Comparison of ENCODE assay signal across 9 cellular contexts in the genomic region with DNA sequence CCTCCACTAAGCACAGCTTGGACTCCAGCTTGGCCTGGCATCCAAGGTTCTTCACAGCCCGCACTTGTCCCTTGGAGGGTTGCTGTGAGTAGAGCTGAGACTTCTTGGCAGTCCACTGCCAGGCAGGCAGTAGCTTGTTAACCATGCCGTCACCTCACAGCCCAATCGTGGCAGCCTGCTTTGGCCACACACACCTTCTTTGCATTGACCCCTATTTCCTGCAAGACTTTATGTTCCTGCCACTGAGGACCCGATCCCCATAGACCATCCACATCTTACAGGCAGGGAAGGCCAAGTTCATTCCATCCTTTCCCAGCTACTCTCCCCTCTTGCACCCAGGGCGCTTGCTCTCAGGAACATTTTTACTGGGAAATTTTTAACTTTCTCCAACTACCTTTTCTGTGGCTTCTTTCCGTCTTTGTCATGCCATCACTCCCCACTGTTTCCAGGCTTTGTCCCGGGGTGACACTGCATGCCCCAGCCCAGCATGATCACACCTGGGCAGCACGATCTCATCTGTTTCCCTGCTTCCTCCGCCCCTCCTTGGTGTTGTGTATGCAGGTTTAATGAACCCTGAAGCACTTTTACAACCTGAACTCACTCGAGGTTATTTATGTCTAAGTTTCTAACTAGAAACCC. TPM values are rescaled to one million over a fixed set of nuclear protein-coding genes. Genes with fewer than 3 reads are reported as not detected.
DNase-seq lines count a peak whose midpoint lies in the region; ATAC-seq, FAIRE-seq and TF ChIP-seq lines count a peak whose summit lies in the region.
"Had no signal": no experiment of that assay in that cellular context is flagged by ENCODE, and none has a peak within 500 bp of the region (broad histone marks: within the 10 kb centered on the region; RNA-seq: fewer than 3 reads in every experiment).

No MANE protein-coding gene starts in this region.

- no peak for FAIRE-seq in astrocyte (lab: Jason Lieb, UNC)

- no peak overlapping the region for H3K4ac ChIP-seq in H9 (ENCODE audit: low read depth, low read length)

- no peaks in the 10 kb centered on the region for H3K9me3 ChIP-seq in H9 (ENCODE audit: control insufficient read depth, low read depth, low read length)
- no peaks in the 10 kb centered on the region for H3K9me3 ChIP-seq in astrocyte (ENCODE audit: insufficient read depth, low read depth, low read length)

- H4K91ac ChIP-seq in H9 (ENCODE audit: insufficient read length, low read depth, low read length) = no peak overlapping the region

- H3K27me3 ChIP-seq in H9 (ENCODE audit: insufficient read depth, low read length) (no peaks in the 10 kb centered on the region), astrocyte (ENCODE audit: insufficient read depth, low read length) (no peaks in the 10 kb centered on the region)

- H2AFZ ChIP-seq in H9 (ENCODE audit: low read length) (no peak overlapping the region), astrocyte (ENCODE audit: low read depth, low read length) (no peak overlapping the region)

- no peaks in the 10 kb centered on the region for H3K23me2 ChIP-seq in H9 (ENCODE audit: insufficient read length, low read depth, low read length, poor library complexity, severe bottlenecking)

- H3K4me3 Mint-ChIP-seq in H9 (peak overlapping the region; percentile 34 to 67), astrocyte (ENCODE audit: unreplicated experiment) (no peak overlapping the region)

- H3K4me1 Mint-ChIP-seq in H9 (peaks cover 68 to 89% of the 10 kb centered on the region in 2 experiments), astrocyte (ENCODE audit: low read depth, unreplicated experiment) (peaks cover 36% of the 10 kb centered on the region)

- TF ChIP-seq CTCF in H9 (conservative IDR thresholded peaks at IDR 0.05) = no peak
- TF ChIP-seq CTCF in astrocyte (IDR thresholded peaks at IDR 0.05; ENCODE audit: insufficient read depth, low read depth, low read length) = no peak

- peaks cover 26% of the 10 kb centered on the region for H3K36me3 ChIP-seq in astrocyte (ENCODE audit: insufficient read depth, low read length)

- H3K14ac ChIP-seq in H9 (ENCODE audit: insufficient read depth, low read length) = no peak overlapping the region; the same call in 1 of the 2 replicates

- no peaks in the 10 kb centered on the region; the same call in 1 of the 2 replicates for H3K27me3 Mint-ChIP-seq in H9 (ENCODE audit: low read depth)
- no peaks in the 10 kb centered on the region for H3K27me3 Mint-ChIP-seq in astrocyte (ENCODE audit: low read depth, unreplicated experiment)

- no peak overlapping the region for H4K5ac ChIP-seq in H9 (ENCODE audit: insufficient read length, low read depth, low read length)

- H3K4me3 ChIP-seq in astrocyte (ENCODE audit: insufficient read depth, low read depth, low read length) = no peak overlapping the region

- no peak overlapping the region for H3K9ac ChIP-seq in H9 (ENCODE audit: extremely low read depth, insufficient read length, low read length)
- H3K9ac ChIP-seq in astrocyte (ENCODE audit: low read length) = peak overlapping the region; percentile 35

- H2BK20ac ChIP-seq in H9 (ENCODE audit: low read depth, low read length, poor library complexity, severe bottlenecking) = no peak overlapping the region

- H3K9me3 Mint-ChIP-seq in H9 (no peaks in the 10 kb centered on the region; a peak in 1 of 5 replicates), astrocyte (ENCODE audit: unreplicated experiment) (no peaks in the 10 kb centered on the region)

- DNase-seq in AG08396 (ENCODE audit: low spot score) = peak; percentile 12
- DNase-seq in H9 = peak; percentile 72
- DNase-seq in astrocyte (ENCODE audit: low read depth) = no peak
- peak; percentile 23 for DNase-seq in midbrain (lab: John Stamatoyannopoulos, UW)
- DNase-seq in NCI-H510A treated with DMSO at 0.1 percent for 48 hours (lab: John Stamatoyannopoulos, UW) = no peak
- DNase-seq in HEK293T (ENCODE audit: extremely low spot score) = no peak
- no peak for DNase-seq in NCI-H1105 treated with DMSO at 0.1 percent for 48 hours (lab: John Stamatoyannopoulos, UW)
- DNase-seq: NCI-H524 had no signal

- no peak overlapping the region for H2BK12ac ChIP-seq in H9 (ENCODE audit: insufficient read length, low read depth, low read length)

- no peak overlapping the region for H2BK5ac ChIP-seq in H9 (ENCODE audit: insufficient read length, low read length)

- no peak overlapping the region for H2AK5ac ChIP-seq in H9 (ENCODE audit: insufficient read length, low read length)

- no peak for ATAC-seq in HG02840 (IDR thresholded peaks at IDR 0.05; ENCODE audit: low FRiP score, unreplicated experiment)

- no peak overlapping the region for H2BK15ac ChIP-seq in H9 (ENCODE audit: low read depth, low read length)

- no peak overlapping the region for H3K23ac ChIP-seq in H9 (ENCODE audit: insufficient read length, low read depth, low read length)

- H3K27ac ChIP-seq in H9 (ENCODE audit: insufficient read length, low read depth, low read length) (peak overlapping the region; percentile 64), astrocyte (ENCODE audit: low read depth, low read length) (no peak overlapping the region)

- H3K4me2 ChIP-seq in H9 (ENCODE audit: insufficient read depth, insufficient read length, low read length) (peak overlapping the region; percentile 13), astrocyte (ENCODE audit: low read length) (peak overlapping the region; percentile 70)

- peaks cover 3% of the 10 kb centered on the region for H3K79me1 ChIP-seq in H9 (ENCODE audit: insufficient read depth, low read depth, low read length, poor library complexity, severe bottlenecking)

- H3K18ac ChIP-seq in H9 (ENCODE audit: insufficient read length, low read depth, low read length) = peak overlapping the region; percentile 1

- WGBS in H9 (ENCODE audit: extremely low coverage, insufficient read length, low lambda C conversion rate) = no CpG with 5 or more reads among the region's 10 CpGs

- H3K27ac Mint-ChIP-seq in H9 = peak overlapping the region; percentile 97 to 99 (median 98)
- peak overlapping the region; percentile 62 for H3K27ac Mint-ChIP-seq in astrocyte (ENCODE audit: unreplicated experiment)

- H4K8ac ChIP-seq in H9 (replicated peaks; ENCODE audit: insufficient read length, low read depth, low read length) = no peak overlapping the region

- CTCF ChIA-PET in HEK293T (lab: Yijun Ruan, JAX) = interaction anchor here (0.8 kb wide), 1 partner anchor 112 kb away, joined by 3 read pairs; no protein-coding TSS in a partner anchor

- H3K79me2 ChIP-seq in H9 (ENCODE audit: insufficient read depth, low read length) = no peaks in the 10 kb centered on the region
- H3K79me2 ChIP-seq in astrocyte (ENCODE audit: insufficient read depth, low read length) = peaks cover 8% of the 10 kb centered on the region

- POLR2A ChIA-PET in HEK293T (lab: Yijun Ruan, JAX) = interaction anchor here (1.1 kb wide), 2 partner anchors 8 to 16 kb away, joined by 4 to 8 read pairs; no protein-coding TSS in a partner anchor

- no peaks in the 10 kb centered on the region for H4K20me1 ChIP-seq in H9 (ENCODE audit: control insufficient read depth, insufficient read depth, insufficient read length)
- peaks cover 62% of the 10 kb centered on the region for H4K20me1 ChIP-seq in astrocyte (ENCODE audit: insufficient read depth, low read length)

- H3K4me1 ChIP-seq in H9 (ENCODE audit: insufficient read depth, low read length) (peaks cover 4% of the 10 kb centered on the region; the same call in 1 of the 2 replicates), astrocyte (ENCODE audit: insufficient read depth, low read length) (peaks cover 24% of the 10 kb centered on the region)

- H3K56ac ChIP-seq in H9 (ENCODE audit: insufficient read length, low read depth, low read length) = no peak overlapping the region

- H2BK120ac ChIP-seq in H9 (ENCODE audit: low read depth, low read length, poor library complexity, severe bottlenecking) = no peak overlapping the region

- no peak overlapping the region for H3T11ph ChIP-seq in H9 (ENCODE audit: low read length)

- H3K36me3 Mint-ChIP-seq in H9 (ENCODE audit: insufficient read depth in 1 of 3, low read depth in 3 of 3) (peaks cover 24 to 52% (median 42%) of the 10 kb centered on the region in 3 experiments; a peak in 6 of 7 replicates), astrocyte (ENCODE audit: low read depth, unreplicated experiment) (peaks cover 11% of the 10 kb centered on the region)

TF ChIP-seq in HEK293T, 16 proteins besides CTCF, POLR2A, EP300 and RAD21:
- no peak for TF ChIP-seq CTBP1 (IDR thresholded peaks at IDR 0.05; ENCODE audit: borderline replicate concordance)
- TF ChIP-seq HDGF (IDR thresholded peaks at IDR 0.05; ENCODE audit: borderline replicate concordance) = no peak
- TF ChIP-seq SUZ12 (IDR thresholded peaks at IDR 0.05) = no peak
- no peak for TF ChIP-seq ARNT (IDR thresholded peaks at IDR 0.05)
TF ChIP-seq in HEK293T: peak in this region for 0.

RNA-seq across cellular contexts. Expression of a gene that starts 2.6 kb away (rescaled TPM):
- total RNA-seq in H9 (2021) = 3.6 TPM in 2 replicates
- total RNA-seq in astrocyte = 0.68 and 1.0 TPM in 2 replicates

RNA-seq across cellular contexts. Expression of a gene that starts 15.9 kb away (rescaled TPM):
- total RNA-seq in H9 (2021) (514 and 528 TPM in 2 replicates), astrocyte (210 and 215 TPM in 2 replicates)

RNA-seq across cellular contexts. Expression of a gene that starts 18.5 kb away (rescaled TPM):
- total RNA-seq in H9 (2021) = 24.0 and 26.9 TPM in 2 replicates
- total RNA-seq in astrocyte = 3.9 and 5.4 TPM in 2 replicates

RNA-seq across cellular contexts. Expression of a gene that starts 39.4 kb away (rescaled TPM):
- total RNA-seq in H9 (2021) (3.9 and 4.8 TPM in 2 replicates), astrocyte (0.14 and 0.17 TPM in 2 replicates)

RNA-seq across cellular contexts. Expression of a gene that starts 40.6 kb away (rescaled TPM):
- total RNA-seq in H9 (2021) (21.6 and 24.7 TPM in 2 replicates), astrocyte (11.2 and 12.3 TPM in 2 replicates)

Comparison
In these comparisons a context has a peak if more than half of its experiments do, and no peak if none do; other contexts are left out.
1. DNase-seq: peak in AG08396 (single experiment), H9 (single experiment) and midbrain (single experiment); none in astrocyte (single experiment), NCI-H510A treated with DMSO at 0.1 percent for 48 hours (single experiment), HEK293T (single experiment) and NCI-H1105 treated with DMSO at 0.1 percent for 48 hours (single experiment).